In genomic region chr1:72018562-72018961, GRCh38 we compare ENCODE assay signal across 25 cellular contexts.
"Had no signal": no experiment of that assay in that cellular context is flagged by ENCODE, and none has a peak within 500 bp of the region (broad histone marks: within the 10 kb centered on the region; RNA-seq: fewer than 3 reads in every experiment).

No MANE protein-coding gene starts in this region.

- H3K4me3 Mint-ChIP-seq: activated CD4-positive, alpha-beta memory T cell treated with anti-CD3 and anti-CD28 coated beads, Interleukin-2, amount 10 ng/mL, durations not matched to agents 7 days and 5 days; activated CD4-positive, alpha-beta T cell treated with anti-CD3 and anti-CD28 coated beads for 36 hours; activated naive CD4-positive, alpha-beta T cell treated with anti-CD3 and anti-CD28 coated beads for 36 hours; activated naive CD8-positive, alpha-beta T cell; activated T-helper 17 cell treated with anti-CD3 and anti-CD28 coated beads, Interleukin-2, amount 50 U/mL, for 72 hours; T-cell had no signal

- H3K27me3 Mint-ChIP-seq: activated CD4-positive, alpha-beta memory T cell treated with anti-CD3 and anti-CD28 coated beads, Interleukin-2, amount 10 ng/mL, durations not matched to agents 7 days and 5 days; activated CD4-positive, alpha-beta T cell treated with anti-CD3 and anti-CD28 coated beads for 36 hours; activated naive CD8-positive, alpha-beta T cell; activated T-helper 17 cell treated with anti-CD3 and anti-CD28 coated beads, Interleukin-2, amount 50 U/mL, for 72 hours; T-cell had no signal

- H3K27me3 ChIP-seq: brain microvascular endothelial cell, MG63 had no signal

- DNase-seq: activated CD4-positive, alpha-beta memory T cell treated with anti-CD3 and anti-CD28 coated beads, Interleukin-2, amount 10 ng/mL, durations not matched to agents 7 days and 5 days; activated CD4-positive, alpha-beta T cell treated with anti-CD3 and anti-CD28 coated beads for 36 hours; activated CD4-positive, alpha-beta T cell treated with anti-CD3 and anti-CD28 coated beads, Interleukin-2, amount 50 U/mL, for 1 hour; activated gamma-delta T cell; activated naive CD4-positive, alpha-beta T cell treated with anti-CD3 and anti-CD28 coated beads for 36 hours; activated T-cell treated with anti-CD3 and anti-CD28 coated beads for 4 hours; activated T-cell treated with anti-CD3 and anti-CD28 coated beads, Interleukin-2, amount 50 U/mL, for 48 hours; brain microvascular endothelial cell; cerebellar nuclear complex; MG63; NCI-H1105; NCI-H1436; NCI-H187 treated with DMSO at 0.1 percent for 48 hours; NCI-H2081 treated with DMSO at 0.1 percent for 48 hours; NCI-H2171 treated with DMSO at 0.1 percent for 48 hours; NCI-H226; NCI-H526; NCI-H774; SIG-M5; T-cell; T-helper 2 cell; T1000 had no signal

- H3K36me3 Mint-ChIP-seq: activated naive CD8-positive, alpha-beta T cell; T-cell had no signal

- ATAC-seq: activated CD4-positive, alpha-beta T cell treated with anti-CD3 and anti-CD28 coated beads for 36 hours; activated T-helper 17 cell treated with anti-CD3 and anti-CD28 coated beads, Interleukin-2, amount 50 U/mL, for 72 hours; T-cell had no signal

- H3K9me3 ChIP-seq: MG63 had no signal

- H3K27ac ChIP-seq: brain microvascular endothelial cell, VCaP had no signal

- H3K4me1 Mint-ChIP-seq: activated CD4-positive, alpha-beta memory T cell treated with anti-CD3 and anti-CD28 coated beads, Interleukin-2, amount 10 ng/mL, durations not matched to agents 7 days and 5 days; activated CD4-positive, alpha-beta T cell treated with anti-CD3 and anti-CD28 coated beads for 36 hours; activated T-helper 17 cell treated with anti-CD3 and anti-CD28 coated beads, Interleukin-2, amount 50 U/mL, for 72 hours; T-cell had no signal

- H3K9me3 Mint-ChIP-seq: activated naive CD4-positive, alpha-beta T cell treated with anti-CD3 and anti-CD28 coated beads for 36 hours; activated T-helper 17 cell treated with anti-CD3 and anti-CD28 coated beads, Interleukin-2, amount 50 U/mL, for 72 hours; T-cell had no signal

- H3K27ac Mint-ChIP-seq: activated CD4-positive, alpha-beta memory T cell treated with anti-CD3 and anti-CD28 coated beads, Interleukin-2, amount 10 ng/mL, durations not matched to agents 7 days and 5 days; activated CD4-positive, alpha-beta T cell treated with anti-CD3 and anti-CD28 coated beads for 36 hours; activated naive CD4-positive, alpha-beta T cell treated with anti-CD3 and anti-CD28 coated beads for 36 hours; activated naive CD8-positive, alpha-beta T cell; activated T-helper 17 cell treated with anti-CD3 and anti-CD28 coated beads, Interleukin-2, amount 50 U/mL, for 72 hours; T-cell had no signal
